28 cellular contexts compared by ENCODE assay signal in genomic region chr11:19811391-19811790, GRCh38.
A peak's percentile ranks its signal among the peaks of the same experiment; 100 is the strongest.
DNase-seq lines count a peak whose midpoint lies in the region; ATAC-seq and TF ChIP-seq lines count a peak whose summit lies in the region.
"Had no signal": no experiment of that assay in that cellular context is flagged by ENCODE, and none has a peak within 500 bp of the region (broad histone marks: within the 10 kb centered on the region; RNA-seq: fewer than 3 reads in every experiment).

No MANE protein-coding gene starts in this region.

- POLR2A ChIA-PET in A673 (lab: Charles Lee; ENCODE audit: low non-redundant PET): no interaction called here

- TF ChIP-seq CTCF in A673 (conservative IDR thresholded peaks at IDR 0.05; ENCODE audit: low read depth, low read length) (no peak), omental fat pad (IDR thresholded peaks at IDR 0.05) (no peak), vagina (IDR thresholded peaks at IDR 0.05) (no peak)

- intact Hi-C loops in A673 (cut with micrococcal nuclease; ENCODE audit: unreplicated experiment): no loop called here
- intact Hi-C loops in vagina (cut with DNase I): no loop called here

- H3K27me3 ChIP-seq in A673 (replicated peaks; ENCODE audit: insufficient read depth, low read depth, low read length, poor library complexity): no peaks in the 10 kb centered on the region
- no peaks in the 10 kb centered on the region for H3K27me3 ChIP-seq in vagina
- H3K27me3 ChIP-seq: adrenal gland, BLaER1, body of pancreas, dorsolateral prefrontal cortex, esophagus muscularis mucosa, tibial artery had no signal

- no TSS peak for BruUV-seq in A673 (replicated peaks; lab: Mats Ljungman, UMichigan)

- H3K27ac ChIP-seq in A673 (ENCODE audit: low read depth, low read length, poor library complexity, severe bottlenecking): no peak overlapping the region
- H3K27ac ChIP-seq in vagina: no peak overlapping the region
- H3K27ac ChIP-seq: adrenal gland, BLaER1, body of pancreas, dorsolateral prefrontal cortex, esophagus muscularis mucosa, tibial artery had no signal

- H3K4me3 ChIP-seq in A673 (ENCODE audit: low read depth, low read length, poor library complexity, severe bottlenecking) (no peak overlapping the region), vagina (no peak overlapping the region)
- H3K4me3 ChIP-seq: adrenal gland, BLaER1, body of pancreas, dorsolateral prefrontal cortex, esophagus muscularis mucosa, tibial artery had no signal

- H3K36me3 ChIP-seq in A673 (ENCODE audit: insufficient read depth, low read length, poor library complexity, severe bottlenecking) (no peaks in the 10 kb centered on the region), vagina (no peaks in the 10 kb centered on the region)
- H3K36me3 ChIP-seq: adrenal gland, BLaER1, esophagus muscularis mucosa, tibial artery had no signal

- no peak for TF ChIP-seq POLR2A in vagina (IDR thresholded peaks at IDR 0.05)

- H3K9me3 ChIP-seq in A673 (ENCODE audit: low read depth, low read length, poor library complexity, severe bottlenecking) (no peaks in the 10 kb centered on the region), vagina (no peaks in the 10 kb centered on the region)
- H3K9me3 ChIP-seq: adrenal gland, BLaER1, body of pancreas, esophagus muscularis mucosa, tibial artery had no signal

- CTCF ChIA-PET in A673 (lab: Charles Lee): no interaction called here

- ATAC-seq in omental fat pad (ENCODE audit: low FRiP score): no peak
- ATAC-seq: activated CD8-positive, alpha-beta memory T cell treated with anti-CD3 and anti-CD28 coated beads, Interleukin-2, amount 10 ng/mL, durations not matched to agents 7 days and 5 days; activated T-cell treated with anti-CD3 and anti-CD28 coated beads, Interleukin-2, amount 50 U/mL, for 4 hours; body of pancreas; left ventricle myocardium superior; sciatic nerve; T-helper 17 cell had no signal

- no peaks in the 10 kb centered on the region for H3K4me1 ChIP-seq in A673 (ENCODE audit: insufficient read depth, low read length, poor library complexity, severe bottlenecking)
- H3K4me1 ChIP-seq in vagina: no peaks in the 10 kb centered on the region
- H3K4me1 ChIP-seq: adrenal gland had no signal

- DNase-seq in A673 (ENCODE audit: low spot score) (peak; percentile 7), DMS153 treated with DMSO at 0.1 percent for 48 hours (lab: John Stamatoyannopoulos, UW; ENCODE audit: unreplicated experiment) (peak; percentile 37), NCI-H2081 treated with DMSO at 0.1 percent for 48 hours (lab: John Stamatoyannopoulos, UW) (peak; percentile 8), cerebellum (ENCODE audit: low spot score) (peak; percentile 34), omental fat pad (ENCODE audit: low spot score) (no peak), vagina (ENCODE audit: extremely low spot score in 2 of 2) (no peak), NCI-H187 (lab: John Stamatoyannopoulos, UW) (no peak)
- DNase-seq: activated CD8-positive, alpha-beta memory T cell treated with anti-CD3 and anti-CD28 coated beads, Interleukin-2, amount 10 ng/mL, durations not matched to agents 7 days and 5 days; activated naive CD4-positive, alpha-beta T cell; activated T-cell treated with anti-CD3 and anti-CD28 coated beads, Interleukin-2, amount 50 U/mL, for 4 hours; adrenal gland; body of pancreas; DMS79 treated with DMSO at 0.1 percent for 48 hours; dorsolateral prefrontal cortex; foreskin fibroblast; GF-D8; head of caudate nucleus; left ventricle myocardium superior; naive B cell; NCI-H2107; NCI-H510A treated with DMSO at 0.1 percent for 48 hours; NK-92 treated with Interleukin-12 subunit alpha and Interleukin-12 subunit beta, amount 100 ng/mL, for 24 hours; stimulated activated CD4-positive, alpha-beta T cell treated with anti-CD3 and anti-CD28 coated beads, Interleukin-4, amount 100 ng/mL, for 1 hour; T-helper 17 cell; tibial artery had no signal

Comparison
In these comparisons a context has a peak if more than half of its experiments do, and no peak if none do; other contexts are left out.
1. DNase-seq: peak in A673 (single experiment), DMS153 treated with DMSO at 0.1 percent for 48 hours (single experiment), NCI-H2081 treated with DMSO at 0.1 percent for 48 hours (single experiment) and cerebellum (single experiment); none in omental fat pad (single experiment), vagina (0 of 2) and NCI-H187 (0 of 2).